Comparison of ENCODE assay signal across 20 cellular contexts in the genomic region with DNA sequence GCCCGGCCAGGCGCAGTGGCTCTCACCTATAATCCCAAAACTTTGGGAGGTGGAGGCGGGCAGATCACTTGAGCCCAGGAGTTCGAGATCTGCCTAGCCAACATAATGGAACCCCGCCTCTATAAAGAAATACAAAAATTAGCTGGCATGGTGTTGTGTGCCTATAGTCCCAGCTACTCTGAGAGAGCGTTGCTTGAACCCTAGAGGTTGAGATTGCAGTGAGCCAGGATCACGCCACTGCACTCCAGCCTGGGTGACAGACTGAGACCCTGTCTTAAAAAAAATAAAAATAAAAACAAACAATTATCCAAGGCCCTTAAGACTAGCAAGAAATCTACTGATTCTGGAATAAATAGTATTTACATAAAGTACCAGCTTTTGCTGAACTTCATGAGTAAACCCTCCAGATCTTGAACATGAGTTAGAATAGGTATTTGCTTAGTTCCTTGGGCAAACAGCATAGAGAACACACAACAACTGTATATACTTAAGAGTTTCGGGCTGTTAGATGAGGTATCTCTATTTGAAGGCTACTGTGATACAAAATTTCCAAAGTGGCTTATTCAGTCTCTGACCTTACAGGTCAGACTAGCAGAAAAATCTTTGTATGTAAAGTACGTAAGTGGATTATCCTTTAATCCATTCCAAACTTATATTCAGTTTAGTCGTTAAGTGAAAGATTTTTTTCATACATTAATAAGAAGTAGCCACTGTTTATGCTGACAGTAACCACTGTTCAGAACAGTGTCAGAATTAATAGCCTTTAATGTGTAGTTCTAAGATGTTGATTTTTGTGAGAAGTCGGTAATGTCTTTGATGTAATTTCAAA.
DNase-seq lines count a peak whose midpoint lies in the region; ATAC-seq, FAIRE-seq and TF ChIP-seq lines count a peak whose summit lies in the region.
"Had no signal": no experiment of that assay in that cellular context is flagged by ENCODE, and none has a peak within 500 bp of the region (broad histone marks: within the 10 kb centered on the region; RNA-seq: fewer than 3 reads in every experiment).

No MANE protein-coding gene starts in this region.

- no peaks in the 10 kb centered on the region for H3K4me1 ChIP-seq in A549
- no peaks in the 10 kb centered on the region for H3K4me1 ChIP-seq in astrocyte (ENCODE audit: insufficient read depth, low read length)

- H4K20me1 ChIP-seq in astrocyte (ENCODE audit: insufficient read depth, low read length), result peaks cover 17% of the 10 kb centered on the region

- H3K4me2 ChIP-seq in A549, result no peak overlapping the region
- H3K4me2 ChIP-seq in astrocyte (ENCODE audit: low read length), result no peak overlapping the region
- H3K4me2 ChIP-seq: BLaER1, KMS-11 had no signal

- TF ChIP-seq POLR2A in A549 (IDR thresholded peaks at IDR 0.05; ENCODE audit: low read length), result no peak

- TF ChIP-seq CTCF in A549 (IDR thresholded peaks at IDR 0.05) (no peak), astrocyte (IDR thresholded peaks at IDR 0.05; ENCODE audit: insufficient read depth, low read depth, low read length) (no peak), nephron progenitor cell (IDR thresholded peaks at IDR 0.05) (no peak)

- CTCF ChIA-PET in A549 (lab: Yijun Ruan, JAX), result interaction anchor here (0.6 to 1.5 kb wide), 2 partner anchors 30 to 561 kb away, joined by 3 to 4 read pairs; no protein-coding TSS in a partner anchor

- no peak overlapping the region for H3K4me3 Mint-ChIP-seq in astrocyte (ENCODE audit: unreplicated experiment)
- H3K4me3 Mint-ChIP-seq in nephron progenitor cell, result no peak overlapping the region
- H3K4me3 Mint-ChIP-seq: CD4-positive, alpha-beta T cell had no signal

- FAIRE-seq in A549 (lab: Jason Lieb, UNC), result peak; percentile 84
- peak; percentile 23 for FAIRE-seq in astrocyte (lab: Jason Lieb, UNC)
- FAIRE-seq: A204.1, G401.6, GM12892 had no signal

- H3K27me3 Mint-ChIP-seq in astrocyte (ENCODE audit: low read depth, unreplicated experiment) (no peaks in the 10 kb centered on the region), nephron progenitor cell (ENCODE audit: low read depth, poor library complexity) (no peaks in the 10 kb centered on the region)
- H3K27me3 Mint-ChIP-seq: CD4-positive, alpha-beta T cell had no signal

- POLR2A ChIA-PET in A549 (lab: Yijun Ruan, JAX), result no interaction called here

- H2AFZ ChIP-seq in astrocyte (ENCODE audit: low read depth, low read length), result no peak overlapping the region

- no peak overlapping the region for H3K9ac ChIP-seq in astrocyte (ENCODE audit: low read length)
- H3K9ac ChIP-seq: BLaER1, KMS-11 had no signal

- no peak for TF ChIP-seq RAD21 in A549 (conservative IDR thresholded peaks at IDR 0.05 in 1 of 2, IDR thresholded peaks at IDR 0.05 in 1 of 2)

- H3K9me3 ChIP-seq in A549 (no peaks in the 10 kb centered on the region), astrocyte (ENCODE audit: insufficient read depth, low read depth, low read length) (no peaks in the 10 kb centered on the region)
- H3K9me3 ChIP-seq: BLaER1, Peyer's patch had no signal

- no peak for ATAC-seq in A549
- no peak for ATAC-seq in GM21381 (IDR thresholded peaks at IDR 0.05; ENCODE audit: unreplicated experiment)
- ATAC-seq: SK-N-SH treated with all-trans-retinoic acid at 6 μM for 48 hours had no signal

- H3K79me2 ChIP-seq in astrocyte (ENCODE audit: insufficient read depth, low read length), result peaks cover 6% of the 10 kb centered on the region

- H3K27ac ChIP-seq in A549, result no peak overlapping the region
- no peak overlapping the region for H3K27ac ChIP-seq in astrocyte (ENCODE audit: low read depth, low read length)
- H3K27ac ChIP-seq: BLaER1, KMS-11, Peyer's patch had no signal

- H3K36me3 Mint-ChIP-seq in astrocyte (ENCODE audit: low read depth, unreplicated experiment) (no peaks in the 10 kb centered on the region), nephron progenitor cell (ENCODE audit: low read depth) (peaks cover 32% of the 10 kb centered on the region)

- no peaks in the 10 kb centered on the region for H3K36me3 ChIP-seq in astrocyte (ENCODE audit: insufficient read depth, low read length)
- H3K36me3 ChIP-seq: Peyer's patch had no signal

- TF ChIP-seq EP300 in A549 (IDR thresholded peaks at IDR 0.05), result no peak

- 86% methylated on average over 11 of the region's 11 CpGs for WGBS in A549 (ENCODE audit: missing lambda C conversion rate)

- H3K9me3 Mint-ChIP-seq in astrocyte (ENCODE audit: unreplicated experiment), result no peaks in the 10 kb centered on the region
- no peaks in the 10 kb centered on the region for H3K9me3 Mint-ChIP-seq in nephron progenitor cell
- H3K9me3 Mint-ChIP-seq: CD4-positive, alpha-beta T cell had no signal

- H3K27ac Mint-ChIP-seq in astrocyte (ENCODE audit: unreplicated experiment) (no peak overlapping the region), nephron progenitor cell (peak overlapping the region; percentile 52)
- H3K27ac Mint-ChIP-seq: CD4-positive, alpha-beta T cell had no signal

- no peaks in the 10 kb centered on the region for H3K27me3 ChIP-seq in astrocyte (ENCODE audit: insufficient read depth, low read length)
- H3K27me3 ChIP-seq: BLaER1, Peyer's patch had no signal

- DNase-seq in A549 (ENCODE audit: low read depth in 1 of 2, low spot score in 1 of 2) (no peak), DMS53 treated with DMSO at 0.1 percent for 48 hours (lab: John Stamatoyannopoulos, UW; ENCODE audit: unreplicated experiment) (peak; percentile 16), astrocyte (ENCODE audit: low read depth) (no peak), nephron progenitor cell (no peak), NCI-H187 (lab: John Stamatoyannopoulos, UW) (no peak), NCI-H345 (lab: John Stamatoyannopoulos, UW) (no peak), LoVo (ENCODE audit: low spot score) (no peak)
- DNase-seq: CD4-positive, alpha-beta T cell; IMR-90; NCI-H1105; NCI-H2171; NK-92 treated with Interleukin-12 subunit alpha and Interleukin-12 subunit beta, amount 100 ng/mL, for 24 hours had no signal

- no peaks in the 10 kb centered on the region for H3K4me1 Mint-ChIP-seq in astrocyte (ENCODE audit: low read depth, unreplicated experiment)
- peaks cover 5% of the 10 kb centered on the region for H3K4me1 Mint-ChIP-seq in nephron progenitor cell

- H3K4me3 ChIP-seq in A549 (no peak overlapping the region), astrocyte (ENCODE audit: insufficient read depth, low read depth, low read length) (no peak overlapping the region)
- H3K4me3 ChIP-seq: BLaER1, Peyer's patch had no signal

TF ChIP-seq in A549, 52 proteins besides CTCF, POLR2A, EP300 and RAD21:
- TF ChIP-seq TP53 (CRISPR knock-in tag; IDR thresholded peaks at IDR 0.05) (no peak), FOSL2 (IDR thresholded peaks at IDR 0.05) (no peak), FOSL2 (CRISPR knock-in tag; IDR thresholded peaks at IDR 0.05) (no peak), RFX5 (IDR thresholded peaks at IDR 0.05) (no peak), RCOR1 (IDR thresholded peaks at IDR 0.05; ENCODE audit: low read depth, low read length) (no peak), KDM5A (IDR thresholded peaks at IDR 0.05) (no peak), NPAS2 (CRISPR knock-in tag; IDR thresholded peaks at IDR 0.05; ENCODE audit: borderline replicate concordance) (no peak), HOXA7 (CRISPR knock-in tag; IDR thresholded peaks at IDR 0.05) (no peak), CEBPB (IDR thresholded peaks at IDR 0.05) (no peak)
- TF ChIP-seq, protein P1, sequence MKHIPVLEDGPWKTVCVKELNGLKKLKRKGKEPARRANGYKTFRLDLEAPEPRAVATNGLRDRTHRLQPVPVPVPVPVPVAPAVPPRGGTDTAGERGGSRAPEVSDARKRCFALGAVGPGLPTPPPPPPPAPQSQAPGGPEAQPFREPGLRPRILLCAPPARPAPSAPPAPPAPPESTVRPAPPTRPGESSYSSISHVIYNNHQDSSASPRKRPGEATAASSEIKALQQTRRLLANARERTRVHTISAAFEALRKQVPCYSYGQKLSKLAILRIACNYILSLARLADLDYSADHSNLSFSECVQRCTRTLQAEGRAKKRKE (CRISPR knock-in tag; IDR thresholded peaks at IDR 0.05; ENCODE audit: low read depth), result no peak
